In the genomic region with DNA sequence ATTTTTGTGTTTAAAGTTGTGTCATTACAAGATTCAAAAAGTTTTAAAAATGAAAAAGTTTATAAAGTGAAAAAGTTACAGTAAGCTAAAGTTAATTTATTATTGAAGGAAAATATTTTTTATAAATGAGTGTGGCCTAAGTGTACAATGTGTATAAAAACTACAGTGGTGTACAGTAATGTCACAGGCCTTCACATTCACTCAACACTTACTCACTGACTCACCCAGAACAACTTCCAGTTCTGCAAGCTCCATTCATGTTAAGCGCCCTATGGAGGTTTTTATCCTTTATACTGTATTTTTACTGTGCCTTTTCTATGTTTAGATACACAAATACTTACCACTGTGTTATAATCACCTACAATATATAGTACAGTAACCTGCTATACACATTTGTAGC, we compare ENCODE assay signal across 1 cellular context.
A peak's percentile ranks its signal among the peaks of the same experiment; 100 is the strongest.
TF ChIP-seq lines count a peak whose summit lies in the region.

No MANE protein-coding gene starts in this region.

TF ChIP-seq in IMR-90, 13 proteins besides CTCF, POLR2A, EP300 and RAD21:
- peak; percentile 19; the same call in 1 of the 2 replicates for TF ChIP-seq FOS (IDR thresholded peaks at IDR 0.05; ENCODE audit: low read depth, low read length)
- TF ChIP-seq, protein P1, sequence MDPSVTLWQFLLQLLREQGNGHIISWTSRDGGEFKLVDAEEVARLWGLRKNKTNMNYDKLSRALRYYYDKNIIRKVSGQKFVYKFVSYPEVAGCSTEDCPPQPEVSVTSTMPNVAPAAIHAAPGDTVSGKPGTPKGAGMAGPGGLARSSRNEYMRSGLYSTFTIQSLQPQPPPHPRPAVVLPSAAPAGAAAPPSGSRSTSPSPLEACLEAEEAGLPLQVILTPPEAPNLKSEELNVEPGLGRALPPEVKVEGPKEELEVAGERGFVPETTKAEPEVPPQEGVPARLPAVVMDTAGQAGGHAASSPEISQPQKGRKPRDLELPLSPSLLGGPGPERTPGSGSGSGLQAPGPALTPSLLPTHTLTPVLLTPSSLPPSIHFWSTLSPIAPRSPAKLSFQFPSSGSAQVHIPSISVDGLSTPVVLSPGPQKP (IDR thresholded peaks at IDR 0.05; ENCODE audit: borderline replicate concordance, low read depth, low read length): no peak
